In the genomic region with DNA sequence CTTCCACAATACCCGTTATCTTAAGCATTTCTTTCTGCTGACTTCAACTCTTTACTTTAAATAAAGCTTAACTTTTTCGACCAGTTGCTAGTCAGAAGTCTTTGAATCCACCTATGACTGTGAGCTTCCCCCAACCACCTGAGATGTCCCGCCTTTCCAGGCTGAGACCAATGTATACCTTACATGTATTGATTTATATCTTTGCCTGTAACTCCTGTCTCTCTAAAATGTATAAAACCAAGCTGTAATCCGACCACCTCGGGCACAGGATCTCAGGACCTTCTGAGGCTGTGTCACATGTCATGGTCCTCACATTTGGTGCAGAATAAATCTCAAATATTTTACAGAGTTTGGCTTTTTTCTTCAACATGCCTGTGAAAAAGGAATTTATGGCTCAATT, we compare ENCODE assay signal across 40 cellular contexts.
"Had no signal": no experiment of that assay in that cellular context is flagged by ENCODE, and none has a peak within 500 bp of the region (broad histone marks: within the 10 kb centered on the region; RNA-seq: fewer than 3 reads in every experiment).

No MANE protein-coding gene starts in this region.

- H3K27me3 Mint-ChIP-seq: activated CD4-positive, alpha-beta memory T cell treated with anti-CD3 and anti-CD28 coated beads for 36 hours; activated CD4-positive, alpha-beta T cell treated with anti-CD3 and anti-CD28 coated beads for 36 hours; activated CD8-positive, alpha-beta T cell treated with anti-CD3 and anti-CD28 coated beads for 36 hours; activated naive CD4-positive, alpha-beta T cell treated with anti-CD3 and anti-CD28 coated beads, Interleukin-2, amount 50 U/mL, for 24 hours; activated naive CD8-positive, alpha-beta T cell; activated naive CD8-positive, alpha-beta T cell treated with anti-CD3 and anti-CD28 coated beads, Interleukin-2, amount 10 ng/mL, durations not matched to agents 7 days and 5 days; activated naive CD8-positive, alpha-beta T cell treated with anti-CD3 and anti-CD28 coated beads, Interleukin-2, amount 50 U/mL, for 24 hours; activated T-helper 17 cell treated with anti-CD3 and anti-CD28 coated beads, Interleukin-2, amount 50 U/mL, for 72 hours; central memory CD8-positive, alpha-beta T cell had no signal

- H3K36me3 Mint-ChIP-seq: activated CD4-positive, alpha-beta memory T cell treated with anti-CD3 and anti-CD28 coated beads for 36 hours; activated naive CD4-positive, alpha-beta T cell treated with anti-CD3 and anti-CD28 coated beads, Interleukin-2, amount 50 U/mL, for 24 hours; activated naive CD8-positive, alpha-beta T cell; brain; WTC11 had no signal

- H3K9me3 Mint-ChIP-seq: activated CD4-positive, alpha-beta memory T cell treated with anti-CD3 and anti-CD28 coated beads for 36 hours; activated CD8-positive, alpha-beta T cell treated with anti-CD3 and anti-CD28 coated beads for 36 hours; activated naive CD4-positive, alpha-beta T cell treated with anti-CD3 and anti-CD28 coated beads for 36 hours; activated naive CD4-positive, alpha-beta T cell treated with anti-CD3 and anti-CD28 coated beads, Interleukin-2, amount 50 U/mL, for 24 hours; activated naive CD8-positive, alpha-beta T cell treated with anti-CD3 and anti-CD28 coated beads, Interleukin-2, amount 10 ng/mL, durations not matched to agents 7 days and 5 days; activated naive CD8-positive, alpha-beta T cell treated with anti-CD3 and anti-CD28 coated beads, Interleukin-2, amount 50 U/mL, for 24 hours; activated T-cell treated with anti-CD3 and anti-CD28 coated beads, Interleukin-2, amount 50 U/mL, for 4 hours; activated T-cell treated with anti-CD3 and anti-CD28 coated beads, Interleukin-2, amount 50 U/mL, for 72 hours; activated T-helper 1 cell treated with anti-CD3 and anti-CD28 coated beads, Interleukin-12 subunit alpha, Interleukin-12 subunit beta, Interleukin-2, Interleukin-4 antibody, amounts not matched to agents 30 ng/mL and 10 ng/mL and 1 ng/mL, durations not matched to agents 14 hours and 24 hours and 36 hours; activated T-helper 17 cell treated with anti-CD3 and anti-CD28 coated beads, Interleukin-2, amount 50 U/mL, for 72 hours; central memory CD8-positive, alpha-beta T cell; T-helper 1 cell treated with Interleukin-12 subunit alpha and Interleukin-12 subunit beta and Interleukin-4 antibody, amounts not matched to agents 30 μg/mL and 1 μg/mL, for 36 hours; T-helper 2 cell treated with Interferon-gamma antibody and Interleukin-4, amounts not matched to agents 5 μg/mL and 100 μg/mL, for 36 hours; WTC11 had no signal

- H3K4me1 ChIP-seq: ascending aorta had no signal

- ATAC-seq: activated CD4-positive, alpha-beta T cell treated with anti-CD3 and anti-CD28 coated beads for 36 hours; activated CD4-positive, CD25-positive, alpha-beta regulatory T cell treated with anti-CD3 and anti-CD28 coated beads, Interleukin-2, amount 50 U/mL, for 24 hours; activated CD8-positive, alpha-beta T cell treated with anti-CD3 and anti-CD28 coated beads for 36 hours; activated naive CD8-positive, alpha-beta T cell treated with anti-CD3 and anti-CD28 coated beads, Interleukin-2, amount 50 U/mL, for 24 hours; activated T-cell treated with anti-CD3 and anti-CD28 coated beads, Interleukin-2, amount 50 U/mL, for 4 hours; activated T-cell treated with anti-CD3 and anti-CD28 coated beads, Interleukin-2, amount 50 U/mL, for 72 hours; activated T-helper 17 cell treated with anti-CD3 and anti-CD28 coated beads, Interleukin-2, amount 50 U/mL, for 72 hours; WTC11 had no signal

- H3K4me3 ChIP-seq: ascending aorta, cardiac muscle cell had no signal

- H3K27ac Mint-ChIP-seq: activated CD4-positive, alpha-beta memory T cell treated with anti-CD3 and anti-CD28 coated beads for 36 hours; activated CD4-positive, alpha-beta T cell treated with anti-CD3 and anti-CD28 coated beads for 36 hours; activated CD8-positive, alpha-beta T cell treated with anti-CD3 and anti-CD28 coated beads for 36 hours; activated naive CD4-positive, alpha-beta T cell treated with anti-CD3 and anti-CD28 coated beads for 36 hours; activated naive CD4-positive, alpha-beta T cell treated with anti-CD3 and anti-CD28 coated beads, Interleukin-2, amount 50 U/mL, for 24 hours; activated naive CD8-positive, alpha-beta T cell; activated naive CD8-positive, alpha-beta T cell treated with anti-CD3 and anti-CD28 coated beads, Interleukin-2, amount 10 ng/mL, durations not matched to agents 7 days and 5 days; activated naive CD8-positive, alpha-beta T cell treated with anti-CD3 and anti-CD28 coated beads, Interleukin-2, amount 50 U/mL, for 24 hours; activated T-cell treated with anti-CD3 and anti-CD28 coated beads, Interleukin-2, amount 50 U/mL, for 72 hours; activated T-helper 1 cell treated with anti-CD3 and anti-CD28 coated beads, Interleukin-12 subunit alpha, Interleukin-12 subunit beta, Interleukin-2, Interleukin-4 antibody, amounts not matched to agents 30 ng/mL and 10 ng/mL and 1 ng/mL, durations not matched to agents 14 hours and 24 hours and 36 hours; activated T-helper 17 cell treated with anti-CD3 and anti-CD28 coated beads, Interleukin-2, amount 50 U/mL, for 72 hours; T-helper 1 cell treated with Interleukin-12 subunit alpha and Interleukin-12 subunit beta and Interleukin-4 antibody, amounts not matched to agents 30 μg/mL and 1 μg/mL, for 36 hours; T-helper 2 cell treated with Interferon-gamma antibody and Interleukin-4, amounts not matched to agents 5 μg/mL and 100 μg/mL, for 36 hours; WTC11 had no signal

- FAIRE-seq: bronchial epithelial cell, TTC549 had no signal

- DNase-seq: activated CD4-positive, alpha-beta memory T cell treated with anti-CD3 and anti-CD28 coated beads for 36 hours; activated CD4-positive, alpha-beta T cell treated with anti-CD3 and anti-CD28 coated beads for 1 hour; activated CD4-positive, alpha-beta T cell treated with anti-CD3 and anti-CD28 coated beads for 36 hours; activated CD4-positive, alpha-beta T cell treated with anti-CD3 and anti-CD28 coated beads for 48 hours; activated CD4-positive, alpha-beta T cell treated with anti-CD3 and anti-CD28 coated beads, Interleukin-2, amount 50 U/mL, for 1 hour; activated CD4-positive, alpha-beta T cell treated with anti-CD3 and anti-CD28 coated beads, Interleukin-2, amount 50 U/mL, for 4 hours; activated CD4-positive, CD25-positive, alpha-beta regulatory T cell; activated CD8-positive, alpha-beta memory T cell treated with anti-CD3 and anti-CD28 coated beads, Interleukin-2, amount 50 U/mL, for 4 hours; activated CD8-positive, alpha-beta T cell treated with anti-CD3 and anti-CD28 coated beads for 36 hours; activated effector memory CD4-positive, alpha-beta T cell treated with anti-CD3 and anti-CD28 coated beads, Interleukin-2, amount 50 U/mL, for 16 hours; activated gamma-delta T cell treated with Interleukin-2 at 50 U/mL for 16 hours; activated naive CD4-positive, alpha-beta T cell; activated naive CD4-positive, alpha-beta T cell treated with anti-CD3 and anti-CD28 coated beads for 36 hours; activated naive CD8-positive, alpha-beta T cell treated with anti-CD3 and anti-CD28 coated beads, Interleukin-2, amount 10 ng/mL, durations not matched to agents 7 days and 5 days; activated naive CD8-positive, alpha-beta T cell treated with anti-CD3 and anti-CD28 coated beads, Interleukin-2, amount 50 U/mL, for 24 hours; activated T-cell treated with anti-CD3 and anti-CD28 coated beads for 4 hours; activated T-cell treated with anti-CD3 and anti-CD28 coated beads, Interleukin-2, amount 50 U/mL, for 1 hour; activated T-cell treated with anti-CD3 and anti-CD28 coated beads, Interleukin-2, amount 50 U/mL, for 4 hours; activated T-cell treated with anti-CD3 and anti-CD28 coated beads, Interleukin-2, amount 50 U/mL, for 72 hours; amygdala; anterior cingulate cortex; caudate nucleus; cerebellar nuclear complex; T-helper 2 cell; T-helper 9 cell; WERI-Rb-1 had no signal

- H3K9me3 ChIP-seq: ascending aorta had no signal

- H3K4me3 Mint-ChIP-seq: activated CD4-positive, alpha-beta memory T cell treated with anti-CD3 and anti-CD28 coated beads for 36 hours; activated CD4-positive, alpha-beta T cell treated with anti-CD3 and anti-CD28 coated beads for 36 hours; activated CD8-positive, alpha-beta T cell treated with anti-CD3 and anti-CD28 coated beads for 36 hours; activated naive CD4-positive, alpha-beta T cell treated with anti-CD3 and anti-CD28 coated beads for 36 hours; activated naive CD4-positive, alpha-beta T cell treated with anti-CD3 and anti-CD28 coated beads, Interleukin-2, amount 50 U/mL, for 24 hours; activated naive CD8-positive, alpha-beta T cell treated with anti-CD3 and anti-CD28 coated beads, Interleukin-2, amount 10 ng/mL, durations not matched to agents 7 days and 5 days; activated naive CD8-positive, alpha-beta T cell treated with anti-CD3 and anti-CD28 coated beads, Interleukin-2, amount 50 U/mL, for 24 hours; activated T-cell treated with anti-CD3 and anti-CD28 coated beads, Interleukin-2, amount 50 U/mL, for 4 hours; activated T-cell treated with anti-CD3 and anti-CD28 coated beads, Interleukin-2, amount 50 U/mL, for 72 hours; activated T-helper 1 cell treated with anti-CD3 and anti-CD28 coated beads, Interleukin-12 subunit alpha, Interleukin-12 subunit beta, Interleukin-2, Interleukin-4 antibody, amounts not matched to agents 30 ng/mL and 10 ng/mL and 1 ng/mL, durations not matched to agents 14 hours and 24 hours and 36 hours; activated T-helper 17 cell treated with anti-CD3 and anti-CD28 coated beads, Interleukin-2, amount 50 U/mL, for 72 hours; central memory CD8-positive, alpha-beta T cell; T-helper 1 cell treated with Interleukin-12 subunit alpha and Interleukin-12 subunit beta and Interleukin-4 antibody, amounts not matched to agents 30 μg/mL and 1 μg/mL, for 36 hours; T-helper 2 cell treated with Interferon-gamma antibody and Interleukin-4, amounts not matched to agents 5 μg/mL and 100 μg/mL, for 36 hours; WTC11 had no signal

- H3K27ac ChIP-seq: ascending aorta, cardiac muscle cell, WERI-Rb-1 had no signal
